8 cellular contexts compared by ENCODE assay signal in the genomic region with DNA sequence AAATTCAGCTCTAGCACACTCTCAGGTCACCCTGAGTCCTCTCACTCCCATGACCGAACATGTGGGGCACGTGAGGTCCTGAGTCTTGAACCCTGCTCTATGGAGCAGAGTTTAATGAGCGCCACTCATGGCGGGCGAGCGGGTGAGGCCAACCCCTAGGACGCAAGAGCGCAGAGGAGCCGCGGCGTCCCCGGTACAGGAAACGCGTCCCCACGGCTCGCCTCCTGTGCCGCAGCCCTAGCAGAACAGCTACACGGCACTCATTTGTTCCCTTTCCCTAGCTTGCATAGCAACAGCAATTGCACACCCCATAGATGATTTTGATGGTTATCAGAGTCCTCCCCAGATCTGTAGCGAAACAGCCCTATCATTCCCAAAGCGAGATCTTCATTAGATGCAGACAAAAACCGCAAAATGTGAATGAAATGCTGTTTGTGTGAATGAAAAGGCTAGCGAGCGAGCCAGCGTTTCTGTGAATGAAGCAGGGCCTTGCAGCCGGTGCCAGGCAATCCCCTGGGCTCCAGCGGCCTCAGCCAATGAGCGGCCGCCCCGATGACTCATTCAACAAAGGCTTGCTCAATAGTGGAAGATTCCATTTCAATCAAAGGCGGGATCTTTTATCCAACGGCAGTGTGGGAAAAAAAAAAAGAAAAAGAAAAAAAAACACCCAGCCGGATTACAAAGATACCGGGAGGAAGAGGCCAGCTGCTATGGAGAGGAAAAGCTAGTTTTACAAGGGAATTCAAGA. TPM values are rescaled to one million over a fixed set of nuclear protein-coding genes. Genes with fewer than 3 reads are reported as not detected.
DNase-seq lines count a peak whose midpoint lies in the region; ATAC-seq and TF ChIP-seq lines count a peak whose summit lies in the region.

No MANE protein-coding gene starts in this region.

- no TSS peak for BruUV-seq in mammary epithelial cell (replicated peaks; lab: Mats Ljungman, UMichigan)

- TF ChIP-seq CTCF in GM12865 (IDR thresholded peaks at IDR 0.05; ENCODE audit: insufficient read depth, low read depth, low read length, missing control alignments) (no peak), mammary epithelial cell (conservative IDR thresholded peaks at IDR 0.05 in 1 of 2, IDR thresholded peaks at IDR 0.05 in 1 of 2; ENCODE audit: extremely low read depth in 1 of 2, insufficient read depth in 1 of 2, low read depth in 1 of 2, low read length in 2 of 2) (no peak)

- no peaks in the 10 kb centered on the region for H3K79me2 ChIP-seq in mammary epithelial cell (ENCODE audit: insufficient read depth, low read length)

- no peaks in the 10 kb centered on the region for H4K20me1 ChIP-seq in mammary epithelial cell (ENCODE audit: insufficient read depth, low read length)

- H3K9ac ChIP-seq in mammary epithelial cell (ENCODE audit: insufficient read depth, low read length), result no peak overlapping the region

- H3K4me2 ChIP-seq in mammary epithelial cell (ENCODE audit: insufficient read depth, low read depth, low read length), result peak overlapping the region; percentile 84

- H3K36me3 ChIP-seq in mammary epithelial cell (ENCODE audit: insufficient read depth, low read length) (no peaks in the 10 kb centered on the region), iPS DF 6.9 (ENCODE audit: control insufficient read depth, insufficient read depth, low read length) (no peaks in the 10 kb centered on the region)

- 6% methylated on average over 19 of the region's 33 CpGs for WGBS in mammary epithelial cell (ENCODE audit: low coverage, missing lambda C conversion rate)
- no CpG with 5 or more reads among the region's 33 CpGs for WGBS in iPS DF 6.9 (ENCODE audit: insufficient coverage, insufficient read length)

- H3K27ac ChIP-seq in mammary epithelial cell (ENCODE audit: insufficient read depth, low read depth, low read length) (no peak overlapping the region), iPS DF 6.9 (ENCODE audit: low read length) (no peak overlapping the region)

- ATAC-seq in HG02973 (IDR thresholded peaks at IDR 0.05; ENCODE audit: unreplicated experiment), result no peak
- no peak for ATAC-seq in HG03354 (IDR thresholded peaks at IDR 0.05; ENCODE audit: poor library complexity, severe bottlenecking, unreplicated experiment)

- dilution Hi-C loops in mammary epithelial cell (cut with HindIII; ENCODE audit: low sequenced_read_pairs), result loop anchor here (10.0 kb wide), 1 partner anchor 85 kb away; no protein-coding TSS in a partner anchor

- H3K27me3 ChIP-seq in mammary epithelial cell (ENCODE audit: insufficient read depth, low read length), result peaks cover 20% of the 10 kb centered on the region
- peaks cover 9% of the 10 kb centered on the region for H3K27me3 ChIP-seq in iPS DF 6.9 (ENCODE audit: control insufficient read depth, insufficient read depth, low read length)

- intact Hi-C loops in mammary epithelial cell (cut with micrococcal nuclease), result loop anchor here (1.0 to 10.0 kb wide), 2 partner anchors 26 to 135 kb away; a partner anchor contains a TSS

- H3K4me1 ChIP-seq in mammary epithelial cell (ENCODE audit: insufficient read depth, low read length), result peaks cover 16% of the 10 kb centered on the region
- H3K4me1 ChIP-seq in iPS DF 6.9 (ENCODE audit: control insufficient read depth, insufficient read depth, low read length), result no peaks in the 10 kb centered on the region; the same call in 1 of the 2 replicates

- H2AFZ ChIP-seq in mammary epithelial cell (ENCODE audit: low read depth, low read length), result peak overlapping the region; percentile 86

- no peaks in the 10 kb centered on the region for H3K9me3 ChIP-seq in mammary epithelial cell (replicated peaks; ENCODE audit: insufficient read depth, low read length)
- H3K9me3 ChIP-seq in iPS DF 6.9 (ENCODE audit: control insufficient read depth, insufficient read depth, low read length), result no peaks in the 10 kb centered on the region

- in situ Hi-C loops in mammary epithelial cell (cut with MboI; ENCODE audit: low sequenced_read_pairs in 2 of 2), result no loop called here

- DNase-seq in GM12865 (ENCODE audit: low read depth) (peak; percentile 30), NCI-H1105 treated with DMSO at 0.1 percent for 48 hours (lab: John Stamatoyannopoulos, UW) (peak; percentile 95), SKM-1 (lab: John Stamatoyannopoulos, UW; ENCODE audit: unreplicated experiment) (peak; percentile 23), mammary epithelial cell (peak; percentile 93), iPS DF 6.9 (ENCODE audit: low read depth, low spot score) (peak; percentile 57), putamen (ENCODE audit: low spot score) (peak; percentile 93)

- CTCF ChIA-PET in mammary epithelial cell (lab: Charles Lee; ENCODE audit: low non-redundant PET), result interaction anchor here (0.5 kb wide), 1 partner anchor 99 kb away, joined by 8 read pairs; no protein-coding TSS in a partner anchor

- H3K4me3 ChIP-seq in GM12865 (ENCODE audit: low read depth, low read length), result no peak overlapping the region
- peak overlapping the region; percentile 10 to 30 (median 27) for H3K4me3 ChIP-seq in mammary epithelial cell (replicated peaks in 1 of 3; ENCODE audit: insufficient read depth in 1 of 3, low read depth in 2 of 3, low read length in 3 of 3)
- peak overlapping the region; percentile 27; the same call in 1 of the 2 replicates for H3K4me3 ChIP-seq in iPS DF 6.9 (ENCODE audit: low read length)

RNA-seq across cellular contexts. Expression of a gene that starts 1.5 kb away (rescaled TPM):
- under 1 TPM; under 0.01 to 0.09 TPM for total RNA-seq in mammary epithelial cell
- polyA plus RNA-seq in mammary epithelial cell, result not detected
- not detected for polyA minus RNA-seq in mammary epithelial cell

Comparison
In these comparisons a context has a peak if more than half of its experiments do, and no peak if none do; other contexts are left out.
1. DNase-seq: peak in every context shown above with its lines; median percentile 95 in NCI-H1105 treated with DMSO at 0.1 percent for 48 hours; 93 in mammary epithelial cell; 93 in putamen; 57 in iPS DF 6.9; 30 in GM12865; 23 in SKM-1.